Comparison of ENCODE assay signal across 17 cellular contexts in the genomic region with DNA sequence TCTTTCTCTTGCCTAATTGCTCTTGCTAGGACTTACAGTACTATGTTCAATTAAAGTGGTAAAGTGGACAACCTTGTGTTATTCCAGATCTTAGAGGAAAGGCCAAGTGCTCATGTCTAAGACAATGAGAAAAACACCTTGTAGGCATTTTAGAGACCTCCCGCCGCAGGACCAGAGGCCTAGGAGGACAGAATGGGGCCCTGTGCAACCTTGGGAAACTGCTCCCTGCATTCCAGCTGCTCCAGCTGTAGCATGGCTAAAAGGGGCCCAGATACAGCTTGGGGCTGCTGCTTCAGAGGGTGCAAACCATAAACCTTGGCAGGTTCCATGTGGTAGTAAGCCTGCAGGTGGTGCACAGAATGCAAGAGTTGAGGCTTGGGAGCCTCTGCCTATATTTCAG.
DNase-seq lines count a peak whose midpoint lies in the region; ATAC-seq and TF ChIP-seq lines count a peak whose summit lies in the region.
"Had no signal": no experiment of that assay in that cellular context is flagged by ENCODE, and none has a peak within 500 bp of the region (broad histone marks: within the 10 kb centered on the region; RNA-seq: fewer than 3 reads in every experiment).

No MANE protein-coding gene starts in this region.

- TF ChIP-seq CTCF in HEK293 (tag by site-specific recombination; IDR thresholded peaks at IDR 0.05), result no peak
- TF ChIP-seq CTCF in endodermal cell (conservative IDR thresholded peaks at IDR 0.05), result no peak

- H3K18ac ChIP-seq in mesendoderm (ENCODE audit: low read length), result no peak overlapping the region

- H3K4me3 ChIP-seq in HEK293 (ENCODE audit: low read depth, low read length) (no peak overlapping the region), endodermal cell (ENCODE audit: low read length) (peak overlapping the region; percentile 44), mesendoderm (ENCODE audit: low read length) (no peak overlapping the region)
- H3K4me3 ChIP-seq: A549; BLaER1 treated with 17β-estradiol and CSF1 and Interleukin-3, amounts not matched to agents 10 nM and 100 nM had no signal

- H3K27me3 ChIP-seq in endodermal cell (ENCODE audit: control insufficient read depth, insufficient read depth, low read length, poor library complexity, severe bottlenecking) (no peaks in the 10 kb centered on the region), mesendoderm (ENCODE audit: insufficient read depth, low read length, poor library complexity) (no peaks in the 10 kb centered on the region)
- H3K27me3 ChIP-seq: BLaER1 treated with 17β-estradiol and CSF1 and Interleukin-3, amounts not matched to agents 10 nM and 100 nM had no signal

- CTCF ChIA-PET in HEK293 (lab: Yijun Ruan, JAX), result no interaction called here

- DNase-seq in endodermal cell (no peak), mesendoderm (peak; percentile 11), posterior cingulate gyrus (no peak)
- DNase-seq: AML-193; Caco-2; Calu3; CD4-positive, alpha-beta T cell; CD8-positive, alpha-beta T cell; DMS79 treated with DMSO at 0.1 percent for 48 hours; GF-D8 had no signal

- H3K4me1 Mint-ChIP-seq in endodermal cell, result peaks cover 3% of the 10 kb centered on the region
- H3K4me1 Mint-ChIP-seq: B cell had no signal

- no peak overlapping the region for H3K9ac ChIP-seq in endodermal cell (ENCODE audit: extremely low read depth, low read length, poor library complexity, severe bottlenecking)
- no peak overlapping the region for H3K9ac ChIP-seq in mesendoderm (ENCODE audit: low read length)
- H3K9ac ChIP-seq: BLaER1 treated with 17β-estradiol and CSF1 and Interleukin-3, amounts not matched to agents 10 nM and 100 nM had no signal

- H3K4me1 ChIP-seq in HEK293 (ENCODE audit: control insufficient read depth, insufficient read depth, low read length) (no peaks in the 10 kb centered on the region), endodermal cell (ENCODE audit: control insufficient read depth, insufficient read depth, low read length) (no peaks in the 10 kb centered on the region), mesendoderm (ENCODE audit: control insufficient read depth, low read depth, low read length) (no peaks in the 10 kb centered on the region)

- POLR2A ChIA-PET in HEK293 (lab: Yijun Ruan, JAX), result no interaction called here

- H3K4me2 ChIP-seq in mesendoderm (ENCODE audit: low read length), result no peak overlapping the region
- H3K4me2 ChIP-seq: A549; BLaER1 treated with 17β-estradiol and CSF1 and Interleukin-3, amounts not matched to agents 10 nM and 100 nM had no signal

- WGBS in endodermal cell (ENCODE audit: insufficient coverage in 1 of 2, insufficient read length in 1 of 2), 2 experiments, result 81 to 94% methylated on average over 2 of the region's 2 CpGs
- no CpG with 5 or more reads among the region's 2 CpGs for WGBS in mesendoderm (ENCODE audit: extremely low coverage, insufficient coverage, low lambda C conversion rate)

- H3K27ac Mint-ChIP-seq in endodermal cell, result no peak overlapping the region
- H3K27ac Mint-ChIP-seq: B cell; CD4-positive, alpha-beta T cell; CD8-positive, alpha-beta T cell had no signal

- H3K4me3 Mint-ChIP-seq in endodermal cell, result no peak overlapping the region
- H3K4me3 Mint-ChIP-seq: B cell; CD4-positive, alpha-beta T cell; CD8-positive, alpha-beta T cell had no signal

- no peak overlapping the region for H3K4ac ChIP-seq in mesendoderm (ENCODE audit: low read depth, low read length)

- no peak overlapping the region for H2BK5ac ChIP-seq in mesendoderm (ENCODE audit: low read length)

- no peaks in the 10 kb centered on the region for H3K27me3 Mint-ChIP-seq in endodermal cell (ENCODE audit: insufficient read depth)
- H3K27me3 Mint-ChIP-seq: B cell; CD4-positive, alpha-beta T cell had no signal

- H3K56ac ChIP-seq in mesendoderm (ENCODE audit: low read length), result no peak overlapping the region

- no peak overlapping the region for H2BK120ac ChIP-seq in mesendoderm (ENCODE audit: low read depth, low read length)

- H3K9me3 Mint-ChIP-seq in endodermal cell, result peaks cover 61% of the 10 kb centered on the region
- H3K9me3 Mint-ChIP-seq: CD4-positive, alpha-beta T cell; CD8-positive, alpha-beta T cell had no signal

- H3K27ac ChIP-seq in HEK293 (ENCODE audit: extremely low read depth, low read depth, low read length) (no peak overlapping the region), endodermal cell (ENCODE audit: low read depth, low read length) (no peak overlapping the region), mesendoderm (ENCODE audit: low read depth, low read length) (no peak overlapping the region)
- H3K27ac ChIP-seq: 22Rv1; A549; BLaER1 treated with 17β-estradiol and CSF1 and Interleukin-3, amounts not matched to agents 10 nM and 100 nM; C4-2B had no signal

- H3K9me3 ChIP-seq in HEK293 (ENCODE audit: control insufficient read depth, insufficient read depth, low read depth, low read length) (no peaks in the 10 kb centered on the region), endodermal cell (ENCODE audit: control insufficient read depth, low read length) (peaks cover 81% of the 10 kb centered on the region)
- H3K9me3 ChIP-seq: A549, Caco-2 had no signal

- peaks cover 78% of the 10 kb centered on the region for H3K36me3 Mint-ChIP-seq in endodermal cell (ENCODE audit: low read depth)
- H3K36me3 Mint-ChIP-seq: CD8-positive, alpha-beta T cell had no signal

- H3K79me1 ChIP-seq in mesendoderm (ENCODE audit: low read length), result no peaks in the 10 kb centered on the region

- H4K8ac ChIP-seq in mesendoderm (ENCODE audit: low read depth, low read length), result no peak overlapping the region

- H3K79me2 ChIP-seq in mesendoderm (ENCODE audit: control insufficient read depth, insufficient read depth, low read length), result no peaks in the 10 kb centered on the region

- intact Hi-C loops in posterior cingulate gyrus (cut with DNase I), result no loop called here

- H4K5ac ChIP-seq in mesendoderm (ENCODE audit: low read length), result no peak overlapping the region

- ATAC-seq in GM18517 (IDR thresholded peaks at IDR 0.05; ENCODE audit: unreplicated experiment), result no peak
- ATAC-seq: A549; CD8-positive, alpha-beta T cell had no signal

- peaks cover 0 to 11% of the 10 kb centered on the region in 2 experiments; a peak in 1 of 3 replicates for H3K36me3 ChIP-seq in HEK293 (ENCODE audit: control insufficient read depth in 2 of 2, insufficient read depth in 1 of 2, low read length in 2 of 2)
- H3K36me3 ChIP-seq in endodermal cell (ENCODE audit: control insufficient read depth, insufficient read depth, low read length), result peaks cover 82% of the 10 kb centered on the region
- H3K36me3 ChIP-seq in mesendoderm (ENCODE audit: control insufficient read depth, insufficient read depth, low read length), result no peaks in the 10 kb centered on the region

- H3K23ac ChIP-seq in mesendoderm (ENCODE audit: low read length), result no peak overlapping the region

- H2AK5ac ChIP-seq in mesendoderm (ENCODE audit: low read length), result no peak overlapping the region

- H2BK15ac ChIP-seq in mesendoderm (replicated peaks; ENCODE audit: low read depth), result no peak overlapping the region

TF ChIP-seq in HEK293, 187 proteins besides CTCF, POLR2A, EP300 and RAD21:
- TF ChIP-seq ZNF585B (tag by site-specific recombination; IDR thresholded peaks at IDR 0.05), result peak; percentile 91
- TF ChIP-seq ZBTB7A (tag by site-specific recombination; IDR thresholded peaks at IDR 0.05; ENCODE audit: low read depth), result no peak
- TF ChIP-seq, protein P1, sequence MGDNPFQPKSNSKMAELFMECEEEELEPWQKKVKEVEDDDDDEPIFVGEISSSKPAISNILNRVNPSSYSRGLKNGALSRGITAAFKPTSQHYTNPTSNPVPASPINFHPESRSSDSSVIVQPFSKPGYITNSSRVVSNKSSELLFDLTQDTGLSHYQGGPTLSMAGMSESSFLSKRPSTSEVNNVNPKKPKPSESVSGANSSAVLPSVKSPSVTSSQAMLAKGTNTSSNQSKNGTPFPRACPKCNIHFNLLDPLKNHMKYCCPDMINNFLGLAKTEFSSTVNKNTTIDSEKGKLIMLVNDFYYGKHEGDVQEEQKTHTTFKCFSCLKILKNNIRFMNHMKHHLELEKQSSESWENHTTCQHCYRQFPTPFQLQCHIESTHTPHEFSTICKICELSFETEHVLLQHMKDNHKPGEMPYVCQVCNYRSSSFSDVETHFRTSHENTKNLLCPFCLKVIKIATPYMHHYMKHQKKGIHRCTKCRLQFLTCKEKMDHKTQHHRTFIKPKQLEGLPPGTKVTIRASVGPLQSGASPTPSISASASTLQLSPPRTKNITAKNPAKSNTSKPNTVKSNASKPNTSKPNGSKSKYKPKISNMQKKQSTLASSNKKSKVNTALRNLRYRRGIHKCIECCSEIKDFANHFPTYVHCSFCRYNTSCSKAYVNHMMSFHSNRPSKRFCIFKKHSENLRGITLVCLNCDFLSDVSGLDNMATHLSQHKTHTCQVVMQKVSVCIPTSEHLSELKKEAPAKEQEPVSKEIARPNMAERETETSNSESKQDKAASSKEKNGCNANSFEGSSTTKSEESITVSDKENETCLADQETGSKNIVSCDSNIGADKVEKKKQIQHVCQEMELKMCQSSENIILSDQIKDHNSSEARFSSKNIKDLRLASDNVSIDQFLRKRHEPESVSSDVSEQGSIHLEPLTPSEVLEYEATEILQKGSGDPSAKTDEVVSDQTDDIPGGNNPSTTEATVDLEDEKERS (tag by site-specific recombination; IDR thresholded peaks at IDR 0.05), result no peak
